In the genomic region with DNA sequence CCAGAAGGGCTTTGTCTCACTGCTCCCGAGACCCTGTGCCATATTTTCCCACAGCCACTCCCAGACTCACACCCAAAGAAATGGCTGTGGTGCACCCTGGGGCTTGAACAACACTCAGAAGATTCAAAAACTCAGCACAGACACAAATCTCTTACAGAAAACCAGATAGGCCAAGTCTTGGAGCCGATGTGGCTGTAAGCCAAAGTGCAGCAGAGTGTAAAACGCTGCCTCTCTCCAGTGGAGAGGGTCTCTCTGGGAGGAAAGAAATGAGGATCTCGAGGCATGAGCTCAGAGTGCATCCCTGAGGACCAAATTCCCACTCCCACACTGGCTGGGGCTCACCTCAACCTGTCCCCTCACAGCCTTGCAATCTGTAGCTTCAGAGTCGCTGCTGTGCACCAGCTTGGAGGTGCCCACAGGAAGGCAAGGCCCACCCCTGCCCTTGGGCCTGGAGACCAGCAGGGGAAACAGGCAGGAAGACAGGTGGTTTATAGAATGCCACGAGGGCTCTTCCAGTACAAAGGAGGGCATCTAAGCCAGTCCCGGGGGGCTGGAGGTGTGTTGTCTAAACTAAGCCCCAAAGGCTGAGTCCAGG, we compare ENCODE assay signal across 26 cellular contexts.
"Had no signal": no experiment of that assay in that cellular context is flagged by ENCODE, and none has a peak within 500 bp of the region (broad histone marks: within the 10 kb centered on the region; RNA-seq: fewer than 3 reads in every experiment).

No MANE protein-coding gene starts in this region.

- DNase-seq: activated CD4-positive, alpha-beta T cell treated with anti-CD3 and anti-CD28 coated beads for 4 hours; activated CD4-positive, alpha-beta T cell treated with anti-CD3 and anti-CD28 coated beads, Interleukin-2, amount 50 U/mL, for 48 hours; activated CD4-positive, CD25-positive, alpha-beta regulatory T cell; activated CD8-positive, alpha-beta memory T cell treated with anti-CD3 and anti-CD28 coated beads, Interleukin-2, amount 50 U/mL, for 48 hours; activated naive CD4-positive, alpha-beta T cell treated with anti-CD3 and anti-CD28 coated beads, Interleukin-2, amount 10 ng/mL, durations not matched to agents 7 days and 5 days; activated T-cell treated with anti-CD3 and anti-CD28 coated beads, Interleukin-2, amount 50 U/mL, for 4 hours; effector memory CD8-positive, alpha-beta T cell; gastrocnemius medialis; hippocampal formation; kidney glomerular epithelial cell; left lung; naive thymus-derived CD8-positive, alpha-beta T cell; nucleus accumbens; right lobe of liver; small intestine; stimulated activated CD4-positive, alpha-beta T cell treated with anti-CD3 and anti-CD28 coated beads, Interleukin-2, amount 100 ng/mL, for 24 hours; stomach; T1000; trophoblast cell; uterus had no signal

- H3K27me3 Mint-ChIP-seq: activated naive CD4-positive, alpha-beta T cell treated with anti-CD3 and anti-CD28 coated beads, Interleukin-2, amount 10 ng/mL, durations not matched to agents 7 days and 5 days had no signal

- ATAC-seq: activated T-cell treated with anti-CD3 and anti-CD28 coated beads, Interleukin-2, amount 50 U/mL, for 4 hours; effector memory CD8-positive, alpha-beta T cell; gastrocnemius medialis; left lung; naive thymus-derived CD8-positive, alpha-beta T cell; right lobe of liver; stimulated activated effector memory CD8-positive, alpha-beta T cell treated with anti-CD3 and anti-CD28 coated beads, Interleukin-12 subunit alpha, Interleukin-12 subunit beta, amount 100 ng/mL, for 72 hours had no signal

- H3K4me3 ChIP-seq: cardiac muscle cell, esophagus muscularis mucosa, gastrocnemius medialis, left lung, right lobe of liver, stomach, suprapubic skin, uterus had no signal

- H3K27ac ChIP-seq: cardiac muscle cell, esophagus muscularis mucosa, gastrocnemius medialis, left lung, parathyroid adenoma, right lobe of liver, stomach, suprapubic skin, uterus had no signal

- H3K9me3 Mint-ChIP-seq: activated naive CD4-positive, alpha-beta T cell treated with anti-CD3 and anti-CD28 coated beads, Interleukin-2, amount 10 ng/mL, durations not matched to agents 7 days and 5 days; activated T-cell treated with anti-CD3 and anti-CD28 coated beads, Interleukin-2, amount 50 U/mL, for 4 hours; activated T-helper 2 cell treated with anti-CD3 and anti-CD28 coated beads, Interferon-gamma antibody, Interleukin-2, Interleukin-4, amounts not matched to agents 10 μg/mL and 5 μg/mL and 100 μg/mL, durations not matched to agents 14 hours and 24 hours and 36 hours; effector memory CD8-positive, alpha-beta T cell; stimulated activated effector memory CD8-positive, alpha-beta T cell treated with anti-CD3 and anti-CD28 coated beads, Interleukin-12 subunit alpha, Interleukin-12 subunit beta, amount 100 ng/mL, for 72 hours had no signal

- H3K4me1 Mint-ChIP-seq: activated naive CD4-positive, alpha-beta T cell treated with anti-CD3 and anti-CD28 coated beads, Interleukin-2, amount 10 ng/mL, durations not matched to agents 7 days and 5 days; naive thymus-derived CD8-positive, alpha-beta T cell; stimulated activated effector memory CD8-positive, alpha-beta T cell treated with anti-CD3 and anti-CD28 coated beads, Interleukin-12 subunit alpha, Interleukin-12 subunit beta, amount 100 ng/mL, for 72 hours had no signal

- H3K36me3 Mint-ChIP-seq: activated naive CD4-positive, alpha-beta T cell treated with anti-CD3 and anti-CD28 coated beads, Interleukin-2, amount 10 ng/mL, durations not matched to agents 7 days and 5 days; naive thymus-derived CD8-positive, alpha-beta T cell; stimulated activated effector memory CD8-positive, alpha-beta T cell treated with anti-CD3 and anti-CD28 coated beads, Interleukin-12 subunit alpha, Interleukin-12 subunit beta, amount 100 ng/mL, for 72 hours had no signal

- H3K27ac Mint-ChIP-seq: activated naive CD4-positive, alpha-beta T cell treated with anti-CD3 and anti-CD28 coated beads, Interleukin-2, amount 10 ng/mL, durations not matched to agents 7 days and 5 days; activated T-helper 2 cell treated with anti-CD3 and anti-CD28 coated beads, Interferon-gamma antibody, Interleukin-2, Interleukin-4, amounts not matched to agents 10 μg/mL and 5 μg/mL and 100 μg/mL, durations not matched to agents 14 hours and 24 hours and 36 hours; effector memory CD8-positive, alpha-beta T cell; naive thymus-derived CD8-positive, alpha-beta T cell; stimulated activated effector memory CD8-positive, alpha-beta T cell treated with anti-CD3 and anti-CD28 coated beads, Interleukin-12 subunit alpha, Interleukin-12 subunit beta, amount 100 ng/mL, for 72 hours had no signal

- H3K4me3 Mint-ChIP-seq: activated naive CD4-positive, alpha-beta T cell treated with anti-CD3 and anti-CD28 coated beads, Interleukin-2, amount 10 ng/mL, durations not matched to agents 7 days and 5 days; activated T-cell treated with anti-CD3 and anti-CD28 coated beads, Interleukin-2, amount 50 U/mL, for 4 hours; effector memory CD8-positive, alpha-beta T cell; naive thymus-derived CD8-positive, alpha-beta T cell; stimulated activated effector memory CD8-positive, alpha-beta T cell treated with anti-CD3 and anti-CD28 coated beads, Interleukin-12 subunit alpha, Interleukin-12 subunit beta, amount 100 ng/mL, for 72 hours had no signal
